ENCODE assay signal across 20 cellular contexts in the genomic region with DNA sequence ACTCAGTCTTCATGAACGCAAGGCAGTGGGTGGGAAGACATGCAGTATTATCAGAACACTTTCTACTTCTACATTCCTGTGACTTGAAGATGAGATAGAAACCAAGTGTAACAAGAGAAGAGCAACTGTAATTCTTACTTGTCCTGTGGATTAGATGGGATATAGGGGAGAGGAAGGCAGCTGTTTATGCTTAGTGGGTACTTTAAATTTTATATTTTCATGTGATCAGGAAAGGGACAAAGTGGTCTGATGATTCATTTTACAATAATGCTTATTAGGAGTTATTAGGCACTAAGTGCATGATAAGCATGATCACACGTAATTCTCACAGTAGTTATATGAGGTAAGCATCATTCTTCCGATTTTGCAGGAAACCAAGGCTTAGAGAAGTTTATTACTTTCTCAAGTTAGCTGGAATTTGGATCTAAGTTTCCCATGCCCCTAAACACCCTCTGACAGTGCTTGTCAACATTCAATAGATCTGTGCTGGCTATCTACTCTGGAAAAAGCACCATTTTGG. TPM values are rescaled to one million over a fixed set of nuclear protein-coding genes. Genes with fewer than 3 reads are reported as not detected.
DNase-seq lines count a peak whose midpoint lies in the region; ATAC-seq and TF ChIP-seq lines count a peak whose summit lies in the region.
"Had no signal": no experiment of that assay in that cellular context is flagged by ENCODE, and none has a peak within 500 bp of the region (broad histone marks: within the 10 kb centered on the region; RNA-seq: fewer than 3 reads in every experiment).

No MANE protein-coding gene starts in this region.

- WGBS in IMR-90 (ENCODE audit: extremely low coverage in 2 of 2, insufficient read length in 1 of 2), 2 experiments = no CpG with 5 or more reads among the region's 3 CpGs
- 60% methylated on average over 1 of the region's 3 CpGs for WGBS in mesenchymal stem cell

- CTCF ChIA-PET in IMR-90 (lab: Yijun Ruan, JAX) = interaction anchor here (0.5 kb wide), 1 partner anchor 927 kb away, joined by 3 read pairs; no protein-coding TSS in a partner anchor

- no peak for TF ChIP-seq RAD21 in IMR-90 (IDR thresholded peaks at IDR 0.05; ENCODE audit: low read length)

- TF ChIP-seq POLR2A in IMR-90 (IDR thresholded peaks at IDR 0.05; ENCODE audit: low read depth, low read length) = no peak

- DNase-seq in AG10803 (ENCODE audit: low read depth) = peak; percentile 16
- no peak for DNase-seq in IMR-90
- peak; percentile 40 for DNase-seq in mesenchymal stem cell
- no peak for DNase-seq in 8988T
- no peak for DNase-seq in HUDEP-2 (lab: John Stamatoyannopoulos, UW; ENCODE audit: unreplicated experiment in 76 of 76)
- DNase-seq in SW480 (ENCODE audit: low spot score) = no peak
- DNase-seq: CD4-positive, CD25-positive, alpha-beta regulatory T cell; CD8-positive, alpha-beta memory T cell; COR-L47; GDM1; HCEC 1CT had no signal

- no peak overlapping the region for H3K14ac ChIP-seq in IMR-90 (replicated peaks; ENCODE audit: low read depth, low read length)
- no peak overlapping the region for H3K14ac ChIP-seq in mesenchymal stem cell (ENCODE audit: low read length in 2 of 2)

- TF ChIP-seq CTCF in AG10803 (conservative IDR thresholded peaks at IDR 0.05; ENCODE audit: low read length) (no peak), IMR-90 (conservative IDR thresholded peaks at IDR 0.05; ENCODE audit: low read depth, low read length) (no peak)

- no peak overlapping the region; the same call in 1 of the 2 replicates for H4K91ac ChIP-seq in IMR-90 (ENCODE audit: insufficient read depth, low read depth, low read length)
- no peak overlapping the region for H4K91ac ChIP-seq in mesenchymal stem cell (ENCODE audit: low read length)

- no peak overlapping the region for H2AK9ac ChIP-seq in IMR-90 (replicated peaks; ENCODE audit: low read depth, low read length, poor library complexity)

- H3K79me1 ChIP-seq in IMR-90 (ENCODE audit: low read depth in 1 of 2, low read length in 2 of 2) (no peaks in the 10 kb centered on the region), mesenchymal stem cell (replicated peaks; ENCODE audit: low read length, poor library complexity, severe bottlenecking) (no peaks in the 10 kb centered on the region)

- H3K4ac ChIP-seq in IMR-90 (ENCODE audit: low read depth, low read length) (no peak overlapping the region), mesenchymal stem cell (ENCODE audit: low read depth in 1 of 2, low read length in 2 of 2) (no peak overlapping the region)

- H3K56ac ChIP-seq in IMR-90 (ENCODE audit: extremely low read depth, insufficient read depth, low read length) = no peak overlapping the region

- H3K36me3 ChIP-seq in IMR-90 (ENCODE audit: control insufficient read depth, insufficient read depth, low read length) = no peaks in the 10 kb centered on the region
- H3K36me3 ChIP-seq in mesenchymal stem cell (ENCODE audit: control insufficient read depth in 1 of 2, insufficient read depth in 2 of 2, low read depth in 1 of 2, low read length in 2 of 2) = no peaks in the 10 kb centered on the region
- no peaks in the 10 kb centered on the region for H3K36me3 ChIP-seq in skeletal muscle satellite cell (ENCODE audit: insufficient read depth, low read length)
- H3K36me3 ChIP-seq: BLaER1 treated with 17β-estradiol and CSF1 and Interleukin-3, amounts not matched to agents 10 nM and 100 nM had no signal

- no TSS peak for BruUV-seq in IMR-90 (replicated peaks; lab: Mats Ljungman, UMichigan)

- dilution Hi-C loops in IMR-90 (cut with HindIII; ENCODE audit: low sequenced_read_pairs, unreplicated experiment) = no loop called here

- H3K9me3 ChIP-seq in IMR-90 (ENCODE audit: control insufficient read depth, insufficient read depth, low read length) (no peaks in the 10 kb centered on the region), mesenchymal stem cell (ENCODE audit: control insufficient read depth, low read length) (no peaks in the 10 kb centered on the region), skeletal muscle satellite cell (replicated peaks; ENCODE audit: low read length) (no peaks in the 10 kb centered on the region)
- H3K9me3 ChIP-seq: BLaER1 treated with 17β-estradiol and CSF1 and Interleukin-3, amounts not matched to agents 10 nM and 100 nM had no signal

- H2AK5ac ChIP-seq in IMR-90 (ENCODE audit: low read depth, low read length) (peak overlapping the region; percentile 69), mesenchymal stem cell (ENCODE audit: low read length, severe bottlenecking) (no peak overlapping the region)

- H2BK120ac ChIP-seq in IMR-90 (ENCODE audit: low read depth, low read length) (no peak overlapping the region), mesenchymal stem cell (ENCODE audit: low read depth, low read length) (no peak overlapping the region)

- POLR2A ChIA-PET in IMR-90 (lab: Charles Lee; ENCODE audit: unreplicated experiment) = no interaction called here

- H2BK5ac ChIP-seq in IMR-90 (ENCODE audit: low read depth, low read length, poor library complexity, severe bottlenecking) (no peak overlapping the region), mesenchymal stem cell (ENCODE audit: low read depth, low read length, poor library complexity, severe bottlenecking) (no peak overlapping the region)

- peaks cover 6% of the 10 kb centered on the region for H3K4me1 ChIP-seq in IMR-90 (ENCODE audit: control insufficient read depth, insufficient read depth, low read length)
- H3K4me1 ChIP-seq in mesenchymal stem cell (ENCODE audit: control insufficient read depth, insufficient read depth, low read depth, low read length) = peaks cover 2% of the 10 kb centered on the region
- peaks cover 68% of the 10 kb centered on the region for H3K4me1 ChIP-seq in skeletal muscle satellite cell (ENCODE audit: control insufficient read depth, insufficient read depth, low read length)

- in situ Hi-C loops in IMR-90 (cut with MboI; ENCODE audit: low sequenced_read_pairs) = no loop called here

- H3K18ac ChIP-seq in IMR-90 (ENCODE audit: low read depth, low read length) (no peak overlapping the region), mesenchymal stem cell (ENCODE audit: low read depth in 1 of 2, low read length in 2 of 2) (no peak overlapping the region)

- H2BK15ac ChIP-seq in IMR-90 (ENCODE audit: low read depth, low read length) (peak overlapping the region; percentile 62; the same call in 1 of the 3 replicates), mesenchymal stem cell (ENCODE audit: low read depth, poor library complexity, severe bottlenecking) (no peak overlapping the region)

- intact Hi-C loops in IMR-90 (cut with micrococcal nuclease) = no loop called here

- peaks cover 3% of the 10 kb centered on the region; the same call in 1 of the 2 replicates for H3K9me1 ChIP-seq in IMR-90 (ENCODE audit: insufficient read depth, low read length)

- H3K27ac ChIP-seq in IMR-90 (ENCODE audit: insufficient read depth, low read length) (no peak overlapping the region), mesenchymal stem cell (ENCODE audit: low read length, poor library complexity, severe bottlenecking) (no peak overlapping the region)
- H3K27ac ChIP-seq: 22Rv1; BLaER1 treated with 17β-estradiol and CSF1 and Interleukin-3, amounts not matched to agents 10 nM and 100 nM; HL-60 had no signal

- no peak overlapping the region for H3K4me2 ChIP-seq in IMR-90 (ENCODE audit: low read depth, low read length)
- no peak overlapping the region for H3K4me2 ChIP-seq in mesenchymal stem cell (ENCODE audit: low read length, poor library complexity, severe bottlenecking)
- H3K4me2 ChIP-seq in skeletal muscle satellite cell (ENCODE audit: low read length) = no peak overlapping the region
- H3K4me2 ChIP-seq: BLaER1 treated with 17β-estradiol and CSF1 and Interleukin-3, amounts not matched to agents 10 nM and 100 nM; GM23338 had no signal

- ATAC-seq in IMR-90 (ENCODE audit: low read depth) (no peak), HG03135 (IDR thresholded peaks at IDR 0.05; ENCODE audit: unreplicated experiment) (no peak)
- ATAC-seq: GM23338, HepG2 had no signal

- H3K9ac ChIP-seq in IMR-90 (ENCODE audit: low read depth, low read length) (no peak overlapping the region), mesenchymal stem cell (ENCODE audit: low read length) (no peak overlapping the region), skeletal muscle satellite cell (ENCODE audit: low read depth, low read length) (peak overlapping the region; percentile 42)
- H3K9ac ChIP-seq: BLaER1 treated with 17β-estradiol and CSF1 and Interleukin-3, amounts not matched to agents 10 nM and 100 nM had no signal

- H3K4me3 ChIP-seq in AG10803 (ENCODE audit: low read length) (no peak overlapping the region), IMR-90 (ENCODE audit: insufficient read depth, low read depth, low read length) (no peak overlapping the region), mesenchymal stem cell (ENCODE audit: insufficient read depth in 1 of 2, low read depth in 1 of 2, low read length in 2 of 2) (no peak overlapping the region), skeletal muscle satellite cell (ENCODE audit: low read length) (no peak overlapping the region)
- H3K4me3 ChIP-seq: BLaER1 treated with 17β-estradiol and CSF1 and Interleukin-3, amounts not matched to agents 10 nM and 100 nM; GM23338 had no signal

- 0 out of 2 replicates have a peak, but pooled peaks cover 2% of the 10 kb centered on the region for H3K27me3 ChIP-seq in IMR-90 (ENCODE audit: control insufficient read depth, insufficient read depth, low read length)
- no peaks in the 10 kb centered on the region for H3K27me3 ChIP-seq in mesenchymal stem cell (ENCODE audit: control insufficient read depth in 1 of 2, insufficient read depth in 1 of 2, low read length in 2 of 2)
- no peaks in the 10 kb centered on the region for H3K27me3 ChIP-seq in skeletal muscle satellite cell (ENCODE audit: control insufficient read depth, insufficient read depth, low read length)
- H3K27me3 ChIP-seq: BLaER1 treated with 17β-estradiol and CSF1 and Interleukin-3, amounts not matched to agents 10 nM and 100 nM had no signal

- 0 out of 2 replicates have a peak overlapping the region, but pooled peaks have one; percentile 14 for H2BK20ac ChIP-seq in IMR-90 (ENCODE audit: low read depth, low read length)

- H2BK12ac ChIP-seq in mesenchymal stem cell (ENCODE audit: low read length in 2 of 2) = peak overlapping the region in 1 of 2 experiments; percentile 51

- H4K8ac ChIP-seq in IMR-90 (ENCODE audit: low read depth in 2 of 2, low read length in 2 of 2) (no peak overlapping the region), mesenchymal stem cell (ENCODE audit: low read length) (no peak overlapping the region)

- H2AFZ ChIP-seq in IMR-90 (replicated peaks; ENCODE audit: low read length, poor library complexity) = no peak overlapping the region
- H2AFZ ChIP-seq in mesenchymal stem cell (ENCODE audit: low read depth, low read length) = no peak overlapping the region
- H2AFZ ChIP-seq: GM23338 had no signal

- no peak overlapping the region for H4K5ac ChIP-seq in IMR-90 (ENCODE audit: low read depth, low read length)

- H3K23ac ChIP-seq in IMR-90 (ENCODE audit: low read depth, low read length) (no peak overlapping the region), mesenchymal stem cell (ENCODE audit: low read length in 2 of 2) (no peak overlapping the region)

- no peaks in the 10 kb centered on the region for H4K20me1 ChIP-seq in IMR-90 (ENCODE audit: insufficient read depth, low read length)
- H4K20me1 ChIP-seq: BLaER1 treated with 17β-estradiol and CSF1 and Interleukin-3, amounts not matched to agents 10 nM and 100 nM had no signal

RNA-seq across cellular contexts. Expression of a gene that starts 52.7 kb away (rescaled TPM):
- 24.7 and 33.6 TPM in 2 replicates for total RNA-seq in IMR-90 (2012; rRNA removed)
- polyA plus RNA-seq in IMR-90 (2012; rRNA removed) = 58.5 and 59.4 TPM in 2 replicates
- polyA plus RNA-seq in IMR-90 (2012; cell fraction: cytosol; rRNA removed) = 23.6 and 49.1 TPM in 2 replicates
- polyA plus RNA-seq in IMR-90 (2012; cell fraction: nucleus; rRNA removed; ENCODE audit: low replicate concordance) = 12.4 and 18.8 TPM in 2 replicates
- 17.5 TPM for polyA plus RNA-seq in mesenchymal stem cell (2013, experiment 1 of 2)
- 17.8 TPM for polyA plus RNA-seq in mesenchymal stem cell (2013, experiment 2 of 2)
- 29.2 and 31.2 TPM in 2 replicates for total RNA-seq in skeletal muscle satellite cell (2012; rRNA removed)
- total RNA-seq: A673, HepG2, HT1080 had no signal
- polyA plus RNA-seq: HepG2 had no signal

Comparison
In these comparisons a context has a peak if more than half of its experiments do, and no peak if none do; other contexts are left out.
1. DNase-seq: peak in AG10803 (single experiment) and mesenchymal stem cell (single experiment); none in IMR-90 (single experiment), 8988T (single experiment), HUDEP-2 (0 of 76) and SW480 (single experiment).